22 cellular contexts compared by ENCODE assay signal in genomic region chr4:87631668-87632067, GRCh38. TPM values are rescaled to one million over a fixed set of nuclear protein-coding genes. Genes with fewer than 3 reads are reported as not detected.
DNase-seq lines count a peak whose midpoint lies in the region; ATAC-seq and TF ChIP-seq lines count a peak whose summit lies in the region.
"Had no signal": no experiment of that assay in that cellular context is flagged by ENCODE, and none has a peak within 500 bp of the region (broad histone marks: within the 10 kb centered on the region; RNA-seq: fewer than 3 reads in every experiment).

No MANE protein-coding gene starts in this region.

- H3K36me3 ChIP-seq in SK-N-MC (ENCODE audit: insufficient read depth, low read length): no peaks in the 10 kb centered on the region
- H3K36me3 ChIP-seq: BE2C; BLaER1 treated with 17β-estradiol and CSF1 and Interleukin-3, amounts not matched to agents 10 nM and 100 nM; HAP-1 had no signal

- no peak overlapping the region for H3K9ac ChIP-seq in SK-N-MC (ENCODE audit: insufficient read length)
- H3K9ac ChIP-seq: BLaER1 treated with 17β-estradiol and CSF1 and Interleukin-3, amounts not matched to agents 10 nM and 100 nM had no signal

- intact Hi-C loops in dorsolateral prefrontal cortex (cut with DNase I) (no loop called here), CD14-positive monocyte (cut with micrococcal nuclease) (no loop called here)

- no peaks in the 10 kb centered on the region for H3K27me3 ChIP-seq in dorsolateral prefrontal cortex
- H3K27me3 ChIP-seq: BE2C; BLaER1 treated with 17β-estradiol and CSF1 and Interleukin-3, amounts not matched to agents 10 nM and 100 nM had no signal

- H3K4me3 ChIP-seq in SK-N-MC: no peak overlapping the region
- no peak overlapping the region for H3K4me3 ChIP-seq in dorsolateral prefrontal cortex
- H3K4me3 ChIP-seq: A549; BLaER1 treated with 17β-estradiol and CSF1 and Interleukin-3, amounts not matched to agents 10 nM and 100 nM; GM12878; GM23338; HAP-1 had no signal

- H3K4me1 Mint-ChIP-seq in CD14-positive monocyte (no peaks in the 10 kb centered on the region), mesothelial cell of epicardium (peaks cover 23% of the 10 kb centered on the region)
- H3K4me1 Mint-ChIP-seq: CD4-positive, alpha-beta memory T cell; GM23338 had no signal

- H3K27ac ChIP-seq in SK-N-MC (0 out of 2 replicates have a peak overlapping the region, but pooled peaks have one; percentile 12), dorsolateral prefrontal cortex (peak overlapping the region in 42 of 59 donors; percentile 10 to 80 (median 53)), caudate nucleus (ENCODE audit: low read depth, low read length) (no peak overlapping the region)
- H3K27ac ChIP-seq: A549; BLaER1 treated with 17β-estradiol and CSF1 and Interleukin-3, amounts not matched to agents 10 nM and 100 nM had no signal

- H3K27me3 Mint-ChIP-seq in CD14-positive monocyte (ENCODE audit: low read depth in 3 of 3) (peaks cover 0 to 4% (median 0%) of the 10 kb centered on the region in 3 donors), mesothelial cell of epicardium (ENCODE audit: low read depth) (no peaks in the 10 kb centered on the region)

- H3K36me3 Mint-ChIP-seq in CD14-positive monocyte (no peaks in the 10 kb centered on the region), mesothelial cell of epicardium (no peaks in the 10 kb centered on the region)
- H3K36me3 Mint-ChIP-seq: CD4-positive, alpha-beta memory T cell had no signal

- no peak for DNase-seq in SK-N-MC (ENCODE audit: low read depth, low spot score)
- no peak for DNase-seq in dorsolateral prefrontal cortex
- peak; percentile 61 for DNase-seq in superior temporal gyrus (ENCODE audit: extremely low spot score)
- DNase-seq in CD14-positive monocyte (ENCODE audit: low spot score): no peak
- no peak for DNase-seq in caudate nucleus (lab: John Stamatoyannopoulos, UW)
- DNase-seq in mesothelial cell of epicardium (ENCODE audit: low spot score in 2 of 2, unreplicated experiment in 2 of 2): no peak
- DNase-seq: 8988T; ACHN; AML-193; BE2C; Calu3; CD4-positive, alpha-beta memory T cell; COR-L47; DMS79 treated with DMSO at 0.1 percent for 48 hours; HFFc6 had no signal

- TF ChIP-seq CTCF in dorsolateral prefrontal cortex (IDR thresholded peaks at IDR 0.05 in 54 of 56, conservative IDR thresholded peaks at IDR 0.05 in 2 of 56; ENCODE audit: low read depth in 1 of 56, partially characterized antibody in 56 of 56): no peak
- TF ChIP-seq CTCF in CD14-positive monocyte (IDR thresholded peaks at IDR 0.05): no peak
- TF ChIP-seq CTCF in mesothelial cell of epicardium (IDR thresholded peaks at IDR 0.05; ENCODE audit: unreplicated experiment): no peak

- no peak overlapping the region for H3K4me3 Mint-ChIP-seq in CD14-positive monocyte
- H3K4me3 Mint-ChIP-seq in mesothelial cell of epicardium: no peak overlapping the region
- H3K4me3 Mint-ChIP-seq: CD4-positive, alpha-beta memory T cell; GM23338; HFFc6 had no signal

- H3K27ac Mint-ChIP-seq in CD14-positive monocyte (no peak overlapping the region), mesothelial cell of epicardium (no peak overlapping the region)
- H3K27ac Mint-ChIP-seq: CD4-positive, alpha-beta memory T cell; GM23338; HFFc6 had no signal

- no peaks in the 10 kb centered on the region for H3K9me3 ChIP-seq in SK-N-MC (ENCODE audit: low read depth, low read length)
- H3K9me3 ChIP-seq: A549; BE2C; BLaER1 treated with 17β-estradiol and CSF1 and Interleukin-3, amounts not matched to agents 10 nM and 100 nM; HAP-1 had no signal

- H3K9me3 Mint-ChIP-seq in CD14-positive monocyte: peaks cover 0 to 6% (median 0%) of the 10 kb centered on the region in 7 donors
- peaks cover 9% of the 10 kb centered on the region for H3K9me3 Mint-ChIP-seq in mesothelial cell of epicardium
- H3K9me3 Mint-ChIP-seq: GM23338, HFFc6 had no signal

- ATAC-seq in GM19351 (IDR thresholded peaks at IDR 0.05; ENCODE audit: unreplicated experiment): no peak
- ATAC-seq: A549, GM12878, GM23338 had no signal

RNA-seq across cellular contexts. Expression of gene DMP1, which starts 18.4 kb away (rescaled TPM):
- total RNA-seq in dorsolateral prefrontal cortex (under 1 TPM in 2 of 120 experiments, not detected in 118; 0.19 to 0.22 TPM), mesothelial cell of epicardium (not detected in 3 replicates)
- not detected for polyA plus RNA-seq in CD14-positive monocyte
- total RNA-seq: Calu3; CD4-positive, alpha-beta memory T cell; Daoy; GM12878; GM23338; HFFc6 had no signal
- polyA plus RNA-seq: A549; CD4-positive, alpha-beta memory T cell; GM12878 had no signal

RNA-seq across cellular contexts. Expression of gene DSPP, which starts 23.3 kb away (rescaled TPM):
- total RNA-seq in dorsolateral prefrontal cortex (under 1 TPM in 3 of 120 experiments, not detected in 117; 0.11 to 0.16 (median 0.11) TPM), mesothelial cell of epicardium (not detected in 3 replicates)
- not detected for polyA plus RNA-seq in CD14-positive monocyte
- total RNA-seq: Calu3; CD4-positive, alpha-beta memory T cell; Daoy; GM12878; GM23338; HFFc6 had no signal
- polyA plus RNA-seq: A549; CD4-positive, alpha-beta memory T cell; GM12878 had no signal
